15 cellular contexts compared by ENCODE assay signal in genomic region chr14:89131004-89131750, GRCh38.
DNase-seq lines count a peak whose midpoint lies in the region; ATAC-seq and TF ChIP-seq lines count a peak whose summit lies in the region.
"Had no signal": no experiment of that assay in that cellular context is flagged by ENCODE, and none has a peak within 500 bp of the region (broad histone marks: within the 10 kb centered on the region; RNA-seq: fewer than 3 reads in every experiment).

No MANE protein-coding gene starts in this region.

- H3K4me3 ChIP-seq in adipocyte (ENCODE audit: low read length) (no peak overlapping the region), esophagus squamous epithelium (no peak overlapping the region)
- H3K4me3 ChIP-seq: BLaER1 treated with 17β-estradiol and CSF1 and Interleukin-3, amounts not matched to agents 10 nM and 100 nM; GM23248 had no signal

- DNase-seq in GM03348 (ENCODE audit: low spot score): peak; percentile 15
- DNase-seq in adipocyte (ENCODE audit: low read depth): peak; percentile 20
- DNase-seq in fibroblast of peridontal ligament (ENCODE audit: extremely low read depth): peak; percentile 75
- DNase-seq in esophagus squamous epithelium (lab: John Stamatoyannopoulos, UW): no peak
- no peak for DNase-seq in NCI-H146 treated with DMSO at 0.1 percent for 48 hours (lab: John Stamatoyannopoulos, UW; ENCODE audit: unreplicated experiment)
- DNase-seq in stimulated activated effector memory CD8-positive, alpha-beta T cell treated with anti-CD3 and anti-CD28 coated beads, Interleukin-12 subunit alpha, Interleukin-12 subunit beta, amount 100 ng/mL, for 72 hours (ENCODE audit: low spot score in 2 of 2): no peak
- DNase-seq in foreskin melanocyte: no peak
- DNase-seq: AML-193; CD4-positive, CD25-positive, alpha-beta regulatory T cell; DMS53; GF-D8; GM23248 had no signal

- H3K4me1 ChIP-seq in adipocyte (ENCODE audit: control insufficient read depth, insufficient read depth, low read length) (peaks cover 6% of the 10 kb centered on the region), esophagus squamous epithelium (peaks cover 0 to 7% (median 0%) of the 10 kb centered on the region in 3 donors)
- H3K4me1 ChIP-seq: BLaER1 treated with 17β-estradiol and CSF1 and Interleukin-3, amounts not matched to agents 10 nM and 100 nM had no signal

- H3K27me3 ChIP-seq in adipocyte (replicated peaks; ENCODE audit: control insufficient read depth, insufficient read depth, low read length): no peaks in the 10 kb centered on the region
- H3K27me3 ChIP-seq in esophagus squamous epithelium: no peaks in the 10 kb centered on the region
- H3K27me3 ChIP-seq: BLaER1 treated with 17β-estradiol and CSF1 and Interleukin-3, amounts not matched to agents 10 nM and 100 nM had no signal

- H3K27ac Mint-ChIP-seq in stimulated activated effector memory CD8-positive, alpha-beta T cell treated with anti-CD3 and anti-CD28 coated beads, Interleukin-12 subunit alpha, Interleukin-12 subunit beta, amount 100 ng/mL, for 72 hours: no peak overlapping the region
- H3K27ac Mint-ChIP-seq: CD4-positive, CD25-positive, alpha-beta regulatory T cell had no signal

- H3K36me3 ChIP-seq in adipocyte (ENCODE audit: control insufficient read depth, insufficient read depth, low read length, severe bottlenecking) (no peaks in the 10 kb centered on the region), esophagus squamous epithelium (no peaks in the 10 kb centered on the region)
- H3K36me3 ChIP-seq: BLaER1 treated with 17β-estradiol and CSF1 and Interleukin-3, amounts not matched to agents 10 nM and 100 nM had no signal

- no peaks in the 10 kb centered on the region for H3K36me3 Mint-ChIP-seq in stimulated activated effector memory CD8-positive, alpha-beta T cell treated with anti-CD3 and anti-CD28 coated beads, Interleukin-12 subunit alpha, Interleukin-12 subunit beta, amount 100 ng/mL, for 72 hours
- H3K36me3 Mint-ChIP-seq: CD4-positive, CD25-positive, alpha-beta regulatory T cell had no signal

- H3K9me3 ChIP-seq in adipocyte (ENCODE audit: control insufficient read depth, low read length) (peaks cover 2% of the 10 kb centered on the region), esophagus squamous epithelium (no peaks in the 10 kb centered on the region)

- WGBS in esophagus squamous epithelium, 2 donors: 69 to 87% methylated on average over 6 of the region's 6 CpGs

- H3K9ac ChIP-seq in adipocyte (ENCODE audit: low read length): no peak overlapping the region
- H3K9ac ChIP-seq: BLaER1 treated with 17β-estradiol and CSF1 and Interleukin-3, amounts not matched to agents 10 nM and 100 nM; GM23248 had no signal

- H3K4me1 Mint-ChIP-seq in stimulated activated effector memory CD8-positive, alpha-beta T cell treated with anti-CD3 and anti-CD28 coated beads, Interleukin-12 subunit alpha, Interleukin-12 subunit beta, amount 100 ng/mL, for 72 hours: no peaks in the 10 kb centered on the region
- H3K4me1 Mint-ChIP-seq: CD4-positive, CD25-positive, alpha-beta regulatory T cell had no signal

- no peak for TF ChIP-seq CTCF in esophagus squamous epithelium (IDR thresholded peaks at IDR 0.05)

- H3K9me3 Mint-ChIP-seq in stimulated activated effector memory CD8-positive, alpha-beta T cell treated with anti-CD3 and anti-CD28 coated beads, Interleukin-12 subunit alpha, Interleukin-12 subunit beta, amount 100 ng/mL, for 72 hours: peaks cover 4% of the 10 kb centered on the region

- no peak overlapping the region for H3K27ac ChIP-seq in esophagus squamous epithelium
- H3K27ac ChIP-seq: BLaER1 treated with 17β-estradiol and CSF1 and Interleukin-3, amounts not matched to agents 10 nM and 100 nM; GM23248; HL-60 had no signal

- no peak for ATAC-seq in stimulated activated effector memory CD8-positive, alpha-beta T cell treated with anti-CD3 and anti-CD28 coated beads, Interleukin-12 subunit alpha, Interleukin-12 subunit beta, amount 100 ng/mL, for 72 hours
- ATAC-seq: HCT116 had no signal

- intact Hi-C loops in esophagus squamous epithelium (cut with DNase I): no loop called here

- no peak overlapping the region for H3K4me3 Mint-ChIP-seq in stimulated activated effector memory CD8-positive, alpha-beta T cell treated with anti-CD3 and anti-CD28 coated beads, Interleukin-12 subunit alpha, Interleukin-12 subunit beta, amount 100 ng/mL, for 72 hours
- H3K4me3 Mint-ChIP-seq: CD4-positive, CD25-positive, alpha-beta regulatory T cell had no signal

- TF ChIP-seq POLR2A in esophagus squamous epithelium (IDR thresholded peaks at IDR 0.05): no peak

Comparison
In these comparisons a context has a peak if more than half of its experiments do, and no peak if none do; other contexts are left out.
1. DNase-seq: peak in GM03348 (single experiment), adipocyte (single experiment) and fibroblast of peridontal ligament (single experiment); none in esophagus squamous epithelium (single experiment), NCI-H146 treated with DMSO at 0.1 percent for 48 hours (single experiment), stimulated activated effector memory CD8-positive, alpha-beta T cell treated with anti-CD3 and anti-CD28 coated beads, Interleukin-12 subunit alpha, Interleukin-12 subunit beta, amount 100 ng/mL, for 72 hours (0 of 2) and foreskin melanocyte (single experiment).